Comparison of ENCODE assay signal across 1 cellular context in genomic region chr9:83701769-83702168, GRCh38.
A peak's percentile ranks its signal among the peaks of the same experiment; 100 is the strongest.
TF ChIP-seq lines count a peak whose summit lies in the region.

No MANE protein-coding gene starts in this region.

TF ChIP-seq in endothelial cell of umbilical vein, 7 proteins besides CTCF, POLR2A, EP300 and RAD21:
- TF ChIP-seq FOS (IDR thresholded peaks at IDR 0.05; ENCODE audit: borderline replicate concordance, insufficient read depth, low read length) (no peak), MAX (IDR thresholded peaks at IDR 0.05; ENCODE audit: insufficient read depth, insufficient read length) (peak; percentile 69), GATA2 (IDR thresholded peaks at IDR 0.05; ENCODE audit: insufficient read depth, insufficient read length, low read depth, low read length) (no peak), JUN (IDR thresholded peaks at IDR 0.05; ENCODE audit: borderline replicate concordance, insufficient read depth, insufficient read length, low read depth) (peak; percentile 33), POLR2AphosphoS5 (IDR thresholded peaks at IDR 0.05; ENCODE audit: insufficient read depth, low read depth, low read length) (no peak), EZH2 (IDR thresholded peaks at IDR 0.05; ENCODE audit: borderline replicate concordance, low read depth, low read length, severe bottlenecking) (no peak), MYC (IDR thresholded peaks at IDR 0.05; ENCODE audit: low read depth, low read length) (no peak)
TF ChIP-seq in endothelial cell of umbilical vein: peak in this region for 2.
